32 cellular contexts compared by ENCODE assay signal in the genomic region with DNA sequence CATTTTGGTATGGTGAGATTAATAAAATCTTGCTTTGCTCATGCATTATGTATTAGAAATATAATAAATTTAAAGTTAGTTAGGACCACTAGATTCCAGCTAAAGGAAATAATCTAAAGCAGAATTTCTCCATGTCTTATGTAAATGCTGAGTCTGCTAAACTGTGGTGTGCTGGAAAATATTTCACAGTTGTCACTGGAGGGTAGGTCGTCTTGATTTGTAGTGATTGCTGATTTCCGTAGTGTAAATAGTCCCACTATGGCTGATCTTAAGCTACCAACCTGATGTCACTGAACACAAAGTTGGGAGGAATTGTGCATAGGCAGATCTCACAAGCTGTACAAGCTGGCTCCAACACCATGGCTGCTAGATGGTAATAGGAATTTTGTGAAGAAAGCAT.
"Had no signal": no experiment of that assay in that cellular context is flagged by ENCODE, and none has a peak within 500 bp of the region (broad histone marks: within the 10 kb centered on the region; RNA-seq: fewer than 3 reads in every experiment).

No MANE protein-coding gene starts in this region.

- H3K9me3 ChIP-seq: ascending aorta had no signal

- ATAC-seq: activated CD8-positive, alpha-beta T cell treated with anti-CD3 and anti-CD28 coated beads for 36 hours; activated naive CD8-positive, alpha-beta T cell treated with anti-CD3 and anti-CD28 coated beads, Interleukin-2, amount 50 U/mL, for 24 hours; activated T-cell treated with anti-CD3 and anti-CD28 coated beads, Interleukin-2, amount 50 U/mL, for 4 hours; activated T-cell treated with anti-CD3 and anti-CD28 coated beads, Interleukin-2, amount 50 U/mL, for 72 hours; activated T-helper 17 cell treated with anti-CD3 and anti-CD28 coated beads, Interleukin-2, amount 50 U/mL, for 72 hours had no signal

- H3K36me3 ChIP-seq: ascending aorta, cardiac muscle cell had no signal

- DNase-seq: activated B cell treated with CpG ODN at 0.5 μM for 24 hours; activated CD4-positive, alpha-beta memory T cell treated with anti-CD3 and anti-CD28 coated beads for 36 hours; activated CD4-positive, alpha-beta T cell treated with anti-CD3 and anti-CD28 coated beads for 4 hours; activated CD4-positive, alpha-beta T cell treated with anti-CD3 and anti-CD28 coated beads, Interleukin-2, amount 10 ng/mL, durations not matched to agents 24 days and 14 days; activated CD4-positive, alpha-beta T cell treated with anti-CD3 and anti-CD28 coated beads, Interleukin-2, amount 50 U/mL, for 1 hour; activated CD4-positive, alpha-beta T cell treated with anti-CD3 and anti-CD28 coated beads, Interleukin-2, amount 50 U/mL, for 4 hours; activated CD4-positive, CD25-positive, alpha-beta regulatory T cell treated with anti-CD3 and anti-CD28 coated beads, Interleukin-2, amount 50 U/mL, for 72 hours; activated CD8-positive, alpha-beta memory T cell treated with anti-CD3 and anti-CD28 coated beads, Interleukin-2, amount 50 U/mL, for 4 hours; activated CD8-positive, alpha-beta T cell treated with anti-CD3 and anti-CD28 coated beads for 36 hours; activated effector memory CD4-positive, alpha-beta T cell treated with anti-CD3 and anti-CD28 coated beads, Interleukin-2, amount 50 U/mL, for 16 hours; activated gamma-delta T cell treated with Interleukin-2 at 50 U/mL for 16 hours; activated naive CD4-positive, alpha-beta T cell treated with anti-CD3 and anti-CD28 coated beads, Interleukin-2, amount 10 ng/mL, durations not matched to agents 7 days and 5 days; activated naive CD4-positive, alpha-beta T cell treated with Interleukin-2 at 50 U/mL for 16 hours; activated naive CD8-positive, alpha-beta T cell treated with anti-CD3 and anti-CD28 coated beads, Interleukin-2, amount 10 ng/mL, durations not matched to agents 7 days and 5 days; activated naive CD8-positive, alpha-beta T cell treated with anti-CD3 and anti-CD28 coated beads, Interleukin-2, amount 50 U/mL, for 24 hours; activated T-cell treated with anti-CD3 and anti-CD28 coated beads for 4 hours; activated T-cell treated with anti-CD3 and anti-CD28 coated beads, Interleukin-2, amount 50 U/mL, for 1 hour; activated T-cell treated with anti-CD3 and anti-CD28 coated beads, Interleukin-2, amount 50 U/mL, for 4 hours; activated T-cell treated with anti-CD3 and anti-CD28 coated beads, Interleukin-2, amount 50 U/mL, for 72 hours; amygdala; anterior cingulate cortex; caudate nucleus; cerebellar nuclear complex; T-helper 1 cell; T-helper 2 cell; T-helper 9 cell had no signal

- H3K27me3 ChIP-seq: ascending aorta, cardiac muscle cell had no signal

- FAIRE-seq: bronchial epithelial cell, TTC549 had no signal

- H3K27ac ChIP-seq: ascending aorta, cardiac muscle cell, VCaP had no signal

- H3K4me3 ChIP-seq: ascending aorta, cardiac muscle cell had no signal

- H3K4me1 ChIP-seq: ascending aorta had no signal
